8 cellular contexts compared by ENCODE assay signal in the genomic region with DNA sequence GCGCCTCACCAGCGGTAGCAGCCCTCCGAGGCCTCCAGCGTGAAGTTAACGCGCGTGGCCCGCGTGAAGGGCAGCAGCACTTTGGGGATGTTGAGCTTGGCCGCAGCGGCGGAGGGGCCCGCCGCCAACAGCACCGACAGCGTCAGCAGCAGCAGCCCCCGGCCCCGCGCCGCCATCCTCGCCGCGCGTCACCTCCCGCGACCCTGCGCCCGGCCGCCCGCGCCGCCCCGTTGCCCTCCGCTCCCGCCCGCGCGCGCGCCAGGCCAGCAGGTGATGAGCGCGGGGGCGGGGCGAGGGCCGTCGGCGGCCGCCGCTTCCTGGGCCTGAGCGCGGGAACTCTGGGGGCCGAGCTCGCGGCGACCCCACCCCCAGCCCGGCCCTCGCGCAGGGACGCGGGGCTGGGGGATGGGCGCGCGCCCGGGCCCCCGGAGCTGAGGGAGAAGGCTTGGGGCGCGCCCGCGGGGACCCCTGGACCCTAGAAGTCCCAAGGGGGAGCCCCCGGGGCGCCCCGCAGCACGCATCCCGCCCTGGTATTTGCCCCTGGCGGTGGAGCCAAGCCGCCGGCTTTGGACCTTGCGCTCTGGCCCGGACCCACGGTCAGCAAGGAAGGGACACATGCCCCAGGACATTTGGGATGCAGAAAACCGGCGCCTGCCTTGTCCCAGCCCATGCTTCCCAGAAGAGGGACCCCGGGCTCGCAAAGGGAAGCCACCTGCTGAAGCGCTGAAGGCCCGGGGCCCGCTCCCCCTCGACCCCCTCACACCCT. TPM values are rescaled to one million over a fixed set of nuclear protein-coding genes. Genes with fewer than 3 reads are reported as not detected.
DNase-seq lines count a peak whose midpoint lies in the region; ATAC-seq and TF ChIP-seq lines count a peak whose summit lies in the region.

A gene (minus strand): TSS at position 272 of the 766 bp plus-strand sequence. CDS start 96 bp downstream, at position 176.

- intact Hi-C loops in esophagus squamous epithelium (cut with DNase I) (no loop called here), ovary (cut with DNase I) (no loop called here), aorta (cut with DNase I) (no loop called here)

- no peak for TF ChIP-seq EP300 in ovary (IDR thresholded peaks at IDR 0.05)

- POLR2A ChIA-PET in activated CD8-positive, alpha-beta memory T cell treated with anti-CD3 and anti-CD28 coated beads for 36 hours (lab: Charles Lee), result interaction anchor here (0.5 to 2.0 kb wide), 4 partner anchors 9 to 1013 kb away, joined by 3 to 10 read pairs (median 5); a partner anchor contains a TSS

- H3K36me3 ChIP-seq in esophagus squamous epithelium, result no peaks in the 10 kb centered on the region
- no peaks in the 10 kb centered on the region for H3K36me3 ChIP-seq in ovary
- H3K36me3 ChIP-seq in aorta (ENCODE audit: control insufficient read depth in 1 of 2, insufficient read depth in 2 of 2, low read length in 1 of 2), result no peaks in the 10 kb centered on the region

- CTCF ChIA-PET in activated CD8-positive, alpha-beta memory T cell treated with anti-CD3 and anti-CD28 coated beads for 36 hours (lab: Charles Lee), result interaction anchor here (0.8 to 2.5 kb wide), 5 partner anchors 9 to 74 kb away, joined by 3 to 11 read pairs (median 4); no protein-coding TSS in a partner anchor

- ATAC-seq in HG02884 (IDR thresholded peaks at IDR 0.05; ENCODE audit: unreplicated experiment) (peak; percentile 45), aorta (ENCODE audit: low FRiP score) (no peak)

- peak within 1 kb of the TSS; percentile 45 to 77 (median 68) for H3K27ac ChIP-seq in esophagus squamous epithelium
- H3K27ac ChIP-seq in ovary, result no peak within 1 kb of the TSS
- H3K27ac ChIP-seq in aorta (ENCODE audit: low read depth in 1 of 2, low read length in 2 of 2), result no peak within 1 kb of the TSS

- 0% methylated on average over 17 of the region's 88 CpGs; no CpG with 5 or more reads in 1 of the 2 donors for WGBS in esophagus squamous epithelium, 2 donors
- WGBS in ovary, 3 donors, result 2 to 7% (median 2%) methylated on average over 23 to 88 of the region's 88 CpGs
- WGBS in aorta, 2 donors, result 4 to 6% methylated on average over 57 to 88 of the region's 88 CpGs

- TF ChIP-seq POLR2A in esophagus squamous epithelium (IDR thresholded peaks at IDR 0.05) (no peak), ovary (IDR thresholded peaks at IDR 0.05) (no peak)

- H3K27me3 ChIP-seq in esophagus squamous epithelium (peaks cover 0 to 19% (median 0%) of the 10 kb centered on the region in 4 donors), ovary (no peaks in the 10 kb centered on the region), aorta (ENCODE audit: control insufficient read depth in 1 of 2, insufficient read depth in 2 of 2, low read length in 1 of 2) (no peaks in the 10 kb centered on the region)

- DNase-seq in NK-92 treated with Interleukin-12 subunit alpha and Interleukin-12 subunit beta, amount 100 ng/mL, for 24 hours (lab: John Stamatoyannopoulos, UW), result peak; percentile 43
- DNase-seq in NK-92 (lab: John Stamatoyannopoulos, UW; ENCODE audit: unreplicated experiment) (no peak), NCI-H2171 treated with DMSO at 0.1 percent for 48 hours (lab: John Stamatoyannopoulos, UW) (peak; percentile 5), esophagus squamous epithelium (lab: John Stamatoyannopoulos, UW) (no peak), ovary (no peak), aorta (no peak)

- H3K4me3 ChIP-seq in esophagus squamous epithelium (peak within 1 kb of the TSS; percentile 41 to 82 (median 56)), ovary (peak within 1 kb of the TSS; percentile 28), aorta (ENCODE audit: low read length in 2 of 2) (peak within 1 kb of the TSS; percentile 38 to 58)

- H3K9me3 ChIP-seq in esophagus squamous epithelium (no peaks in the 10 kb centered on the region), ovary (no peaks in the 10 kb centered on the region), aorta (ENCODE audit: control insufficient read depth, low read length) (no peaks in the 10 kb centered on the region)

- no peak for TF ChIP-seq CTCF in esophagus squamous epithelium (IDR thresholded peaks at IDR 0.05)
- no peak for TF ChIP-seq CTCF in ovary (IDR thresholded peaks at IDR 0.05)

- peaks cover 7 to 52% (median 12%) of the 10 kb centered on the region in 3 donors for H3K4me1 ChIP-seq in esophagus squamous epithelium
- peaks cover 6% of the 10 kb centered on the region for H3K4me1 ChIP-seq in ovary (ENCODE audit: insufficient read depth)
- no peaks in the 10 kb centered on the region for H3K4me1 ChIP-seq in aorta (ENCODE audit: control insufficient read depth in 1 of 2, insufficient read depth in 2 of 2, low read length in 2 of 2)

RNA-seq across cellular contexts. Expression of the gene that starts here (rescaled TPM):
- 100 to 1,000 TPM; 159 to 164 TPM for total RNA-seq in activated CD8-positive, alpha-beta memory T cell treated with anti-CD3 and anti-CD28 coated beads for 36 hours
- total RNA-seq in esophagus squamous epithelium (10 to 100 TPM in 1 of 4 donors, 1 to 10 TPM in 3; 7.2 to 14.5 (median 9.4) TPM), ovary (1 to 10 TPM; 1.4 to 5.6 (median 3.2) TPM), aorta (1 to 10 TPM; 2.8 to 4.8 TPM)
- polyA plus RNA-seq in ovary (1 to 10 TPM; 1.6 to 5.8 TPM), aorta (under 1 TPM; 0.49 to 0.63 TPM)

Comparison
In these comparisons a context has a peak if more than half of its experiments do, and no peak if none do; other contexts are left out.
1. RNA of the gene that starts here (total RNA-seq): 159 to 164 TPM in activated CD8-positive, alpha-beta memory T cell treated with anti-CD3 and anti-CD28 coated beads for 36 hours; 7.2 to 14.5 TPM in esophagus squamous epithelium, 2.8 to 4.8 TPM in aorta and 1.4 to 5.6 TPM in ovary; every median in the first group is over 10 times any median in the second.
2. DNase-seq: peak in NK-92 treated with Interleukin-12 subunit alpha and Interleukin-12 subunit beta, amount 100 ng/mL, for 24 hours (single experiment) and NCI-H2171 treated with DMSO at 0.1 percent for 48 hours (single experiment); none in NK-92 (single experiment), esophagus squamous epithelium (single experiment), ovary (0 of 5) and aorta (0 of 2).
3. H3K27ac ChIP-seq: peak in esophagus squamous epithelium (4 of 4); none in ovary (0 of 2) and aorta (0 of 2).
4. Peak in every context shown above with its lines, with median percentiles within 50 percentile points of each other: H3K4me3 ChIP-seq.